11 cellular contexts compared by ENCODE assay signal in genomic region chr6:13455604-13456003, GRCh38. TPM values are rescaled to one million over a fixed set of nuclear protein-coding genes. Genes with fewer than 3 reads are reported as not detected.
DNase-seq lines count a peak whose midpoint lies in the region; ATAC-seq and TF ChIP-seq lines count a peak whose summit lies in the region.
"Had no signal": no experiment of that assay in that cellular context is flagged by ENCODE, and none has a peak within 500 bp of the region (broad histone marks: within the 10 kb centered on the region; RNA-seq: fewer than 3 reads in every experiment).

No MANE protein-coding gene starts in this region.

- peak overlapping the region; percentile 23 to 73 (median 48) for H3K27ac ChIP-seq in heart right ventricle
- H3K27ac ChIP-seq: VCaP had no signal

- H3K4me1 ChIP-seq in heart right ventricle = peaks cover 21 to 82% (median 63%) of the 10 kb centered on the region in 9 donors

- H3K9me3 ChIP-seq in heart right ventricle = peaks cover 0 to 4% (median 0%) of the 10 kb centered on the region in 11 donors
- H3K9me3 ChIP-seq: A549 had no signal

- no peak for TF ChIP-seq CTCF in heart right ventricle (IDR thresholded peaks at IDR 0.05)

- peaks cover 35% of the 10 kb centered on the region for H3K4me1 Mint-ChIP-seq in activated CD4-positive, alpha-beta T cell treated with anti-CD3 and anti-CD28 coated beads, Interleukin-2, amount 10 ng/mL, durations not matched to agents 7 days and 5 days
- peaks cover 51% of the 10 kb centered on the region for H3K4me1 Mint-ChIP-seq in stimulated activated effector memory CD8-positive, alpha-beta T cell treated with anti-CD3 and anti-CD28 coated beads, Interleukin-12 subunit alpha, Interleukin-12 subunit beta, amount 100 ng/mL, for 72 hours

- H3K27me3 ChIP-seq in heart right ventricle = no peaks in the 10 kb centered on the region

- 47 to 50% methylated on average over 4 of the region's 4 CpGs for WGBS in heart right ventricle, 2 donors

- peaks cover 4% of the 10 kb centered on the region for H3K36me3 Mint-ChIP-seq in activated CD4-positive, alpha-beta T cell treated with anti-CD3 and anti-CD28 coated beads, Interleukin-2, amount 10 ng/mL, durations not matched to agents 7 days and 5 days (ENCODE audit: low read depth)
- peaks cover 14% of the 10 kb centered on the region for H3K36me3 Mint-ChIP-seq in stimulated activated effector memory CD8-positive, alpha-beta T cell treated with anti-CD3 and anti-CD28 coated beads, Interleukin-12 subunit alpha, Interleukin-12 subunit beta, amount 100 ng/mL, for 72 hours

- H3K27ac Mint-ChIP-seq in activated CD4-positive, alpha-beta T cell treated with anti-CD3 and anti-CD28 coated beads, Interleukin-2, amount 10 ng/mL, durations not matched to agents 7 days and 5 days = peak overlapping the region; percentile 15
- H3K27ac Mint-ChIP-seq in stimulated activated effector memory CD8-positive, alpha-beta T cell treated with anti-CD3 and anti-CD28 coated beads, Interleukin-12 subunit alpha, Interleukin-12 subunit beta, amount 100 ng/mL, for 72 hours = peak overlapping the region; percentile 83

- CTCF ChIA-PET in activated CD4-positive, alpha-beta T cell treated with anti-CD3 and anti-CD28 coated beads, Interleukin-2, amount 10 ng/mL, durations not matched to agents 7 days and 5 days (lab: Charles Lee) = interaction anchor here (1.2 to 1.5 kb wide), 2 partner anchors 12 to 100 kb away, joined by 3 to 6 read pairs; no protein-coding TSS in a partner anchor

- H3K4me3 ChIP-seq in heart right ventricle = no peak overlapping the region
- H3K4me3 ChIP-seq: A549 had no signal

- H3K36me3 ChIP-seq in heart right ventricle = peaks cover 0 to 18% (median 4%) of the 10 kb centered on the region in 9 donors

- POLR2A ChIA-PET in activated CD4-positive, alpha-beta T cell treated with anti-CD3 and anti-CD28 coated beads, Interleukin-2, amount 10 ng/mL, durations not matched to agents 7 days and 5 days (lab: Charles Lee) = no interaction called here

- intact Hi-C loops in heart right ventricle (cut with DNase I) = loop anchor here in 1 of 10 donors (5.0 kb wide), 1 partner anchor 33 kb away; no protein-coding TSS in a partner anchor

- no peak for DNase-seq in activated CD4-positive, alpha-beta T cell treated with anti-CD3 and anti-CD28 coated beads, Interleukin-2, amount 10 ng/mL, durations not matched to agents 7 days and 5 days
- DNase-seq in activated CD4-positive, alpha-beta T cell treated with anti-CD3 and anti-CD28 coated beads for 48 hours = no peak
- DNase-seq in SK-MEL-5 (ENCODE audit: low read depth, low spot score) (peak; percentile 90), heart right ventricle (peak in 1 of 2 donors; percentile 36), AG20443 (ENCODE audit: low spot score) (no peak)
- no peak for DNase-seq in stimulated activated effector memory CD8-positive, alpha-beta T cell treated with anti-CD3 and anti-CD28 coated beads, Interleukin-12 subunit alpha, Interleukin-12 subunit beta, amount 100 ng/mL, for 72 hours (ENCODE audit: low spot score in 2 of 2)
- DNase-seq: trophoblast cell had no signal

- ATAC-seq in heart right ventricle (peak; percentile 20 to 75 (median 62)), HG03354 (IDR thresholded peaks at IDR 0.05; ENCODE audit: poor library complexity, severe bottlenecking, unreplicated experiment) (no peak), HG03159 (IDR thresholded peaks at IDR 0.05; ENCODE audit: unreplicated experiment) (no peak)
- ATAC-seq in stimulated activated effector memory CD8-positive, alpha-beta T cell treated with anti-CD3 and anti-CD28 coated beads, Interleukin-12 subunit alpha, Interleukin-12 subunit beta, amount 100 ng/mL, for 72 hours = no peak
- ATAC-seq: A549 had no signal

- in situ Hi-C loops in SK-MEL-5 (cut with HindIII; ENCODE audit: low pct_unique_long_range_greater_than_20kb, low sequenced_read_pairs) = no loop called here

- no peak overlapping the region for H3K4me3 Mint-ChIP-seq in activated CD4-positive, alpha-beta T cell treated with anti-CD3 and anti-CD28 coated beads, Interleukin-2, amount 10 ng/mL, durations not matched to agents 7 days and 5 days
- H3K4me3 Mint-ChIP-seq in stimulated activated effector memory CD8-positive, alpha-beta T cell treated with anti-CD3 and anti-CD28 coated beads, Interleukin-12 subunit alpha, Interleukin-12 subunit beta, amount 100 ng/mL, for 72 hours = peak overlapping the region; percentile 55

- no peaks in the 10 kb centered on the region for H3K27me3 Mint-ChIP-seq in activated CD4-positive, alpha-beta T cell treated with anti-CD3 and anti-CD28 coated beads, Interleukin-2, amount 10 ng/mL, durations not matched to agents 7 days and 5 days

- no peaks in the 10 kb centered on the region for H3K9me3 Mint-ChIP-seq in activated CD4-positive, alpha-beta T cell treated with anti-CD3 and anti-CD28 coated beads, Interleukin-2, amount 10 ng/mL, durations not matched to agents 7 days and 5 days
- H3K9me3 Mint-ChIP-seq in stimulated activated effector memory CD8-positive, alpha-beta T cell treated with anti-CD3 and anti-CD28 coated beads, Interleukin-12 subunit alpha, Interleukin-12 subunit beta, amount 100 ng/mL, for 72 hours = no peaks in the 10 kb centered on the region

RNA-seq across cellular contexts. Expression of gene GFOD1, which starts 31.8 kb away (rescaled TPM):
- 1 to 10 TPM; 2.4 TPM for total RNA-seq in activated CD4-positive, alpha-beta T cell treated with anti-CD3 and anti-CD28 coated beads, Interleukin-2, amount 10 ng/mL, durations not matched to agents 7 days and 5 days
- 7.3 and 8.6 TPM in 2 replicates for total RNA-seq in SK-MEL-5 (2014; rRNA removed; shearing (Covaris generic))
- polyA plus RNA-seq in SK-MEL-5 (2015; cell fraction: cytosol; rRNA removed) = 5.8 and 6.4 TPM in 2 replicates
- polyA plus RNA-seq in SK-MEL-5 (2015; cell fraction: nucleus; rRNA removed) = 7.1 and 7.8 TPM in 2 replicates
- 10 to 100 TPM; 26.5 to 96.5 (median 41.0) TPM for total RNA-seq in heart right ventricle
- 10 to 100 TPM; 13.8 to 18.2 TPM for polyA plus RNA-seq in heart right ventricle

Comparison
In these comparisons a context has a peak if more than half of its experiments do, and no peak if none do; other contexts are left out.
1. ATAC-seq: peak in heart right ventricle (8 of 8); none in stimulated activated effector memory CD8-positive, alpha-beta T cell treated with anti-CD3 and anti-CD28 coated beads, Interleukin-12 subunit alpha, Interleukin-12 subunit beta, amount 100 ng/mL, for 72 hours (single experiment), HG03354 (single experiment) and HG03159 (single experiment).